18 cellular contexts compared by ENCODE assay signal in the genomic region with DNA sequence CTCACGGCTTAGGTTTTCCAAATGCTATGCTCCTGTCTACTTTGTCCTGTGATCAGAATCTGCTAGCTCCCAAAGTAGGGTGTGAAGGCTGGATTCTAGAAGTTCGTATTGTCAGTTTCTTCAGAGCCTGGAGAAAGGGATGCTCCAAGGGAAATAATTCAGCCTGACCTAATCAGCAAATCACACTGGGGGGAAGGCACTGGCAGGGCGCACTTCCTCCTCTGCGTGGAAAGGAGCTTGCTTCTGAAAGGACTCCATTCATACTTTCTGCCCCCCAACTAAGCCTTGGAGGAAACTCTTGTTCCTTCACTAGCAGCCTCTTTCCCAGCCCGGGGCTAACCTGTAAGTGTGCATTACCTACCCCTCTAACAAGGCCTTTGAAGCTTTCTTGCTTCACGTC.
DNase-seq lines count a peak whose midpoint lies in the region; FAIRE-seq and TF ChIP-seq lines count a peak whose summit lies in the region.
"Had no signal": no experiment of that assay in that cellular context is flagged by ENCODE, and none has a peak within 500 bp of the region (broad histone marks: within the 10 kb centered on the region; RNA-seq: fewer than 3 reads in every experiment).

No MANE protein-coding gene starts in this region.

- H3K36me3 ChIP-seq in endothelial cell of umbilical vein (ENCODE audit: control insufficient read depth in 2 of 2, extremely low read depth in 1 of 2, insufficient read depth in 2 of 2, low read length in 2 of 2): peaks cover 4 to 11% of the 10 kb centered on the region in 2 experiments

- H3K4me2 ChIP-seq in H9 (ENCODE audit: insufficient read depth, insufficient read length, low read length) (no peak overlapping the region), endothelial cell of umbilical vein (ENCODE audit: insufficient read depth, low read length) (no peak overlapping the region)

- no peaks in the 10 kb centered on the region for H3K23me2 ChIP-seq in H9 (ENCODE audit: insufficient read length, low read depth, low read length, poor library complexity, severe bottlenecking)

- no peak overlapping the region for H2BK120ac ChIP-seq in H9 (ENCODE audit: low read depth, low read length, poor library complexity, severe bottlenecking)

- no TSS peak for BruUV-seq in endothelial cell of umbilical vein (replicated peaks; lab: Mats Ljungman, UMichigan)

- H3K4ac ChIP-seq in H9 (ENCODE audit: low read depth, low read length): no peak overlapping the region

- no peak overlapping the region for H3T11ph ChIP-seq in H9 (ENCODE audit: low read length)

- no peak overlapping the region for H3K56ac ChIP-seq in H9 (ENCODE audit: insufficient read length, low read depth, low read length)

- no peak overlapping the region for H2BK20ac ChIP-seq in H9 (ENCODE audit: low read depth, low read length, poor library complexity, severe bottlenecking)

- WGBS in H9 (ENCODE audit: extremely low coverage, insufficient read length, low lambda C conversion rate): no CpG with 5 or more reads among the region's 6 CpGs

- H2AK5ac ChIP-seq in H9 (ENCODE audit: insufficient read length, low read length): no peak overlapping the region

- H3K4me3 Mint-ChIP-seq in H9 (no peak overlapping the region), neural crest cell (no peak overlapping the region)
- no peak overlapping the region for H3K4me3 Mint-ChIP-seq in activated naive CD4-positive, alpha-beta T cell treated with anti-CD3 and anti-CD28 coated beads for 36 hours
- H3K4me3 Mint-ChIP-seq: B cell; CD4-positive, alpha-beta memory T cell; HFFc6 had no signal

- peaks cover 18 to 26% of the 10 kb centered on the region in 2 experiments for H3K4me1 Mint-ChIP-seq in H9
- peaks cover 36% of the 10 kb centered on the region for H3K4me1 Mint-ChIP-seq in neural crest cell
- no peaks in the 10 kb centered on the region for H3K4me1 Mint-ChIP-seq in activated naive CD4-positive, alpha-beta T cell treated with anti-CD3 and anti-CD28 coated beads for 36 hours (ENCODE audit: low read depth)
- H3K4me1 Mint-ChIP-seq: B cell; CD4-positive, alpha-beta memory T cell had no signal

- H3K79me2 ChIP-seq in H9 (ENCODE audit: insufficient read depth, low read length) (no peaks in the 10 kb centered on the region), endothelial cell of umbilical vein (ENCODE audit: control insufficient read depth, insufficient read depth, low read length) (peaks cover 5% of the 10 kb centered on the region)

- peak; percentile 61 for FAIRE-seq in endothelial cell of umbilical vein (lab: Jason Lieb, UNC)
- FAIRE-seq: A204.1, D721Med had no signal

- no peak for TF ChIP-seq POLR2A in endothelial cell of umbilical vein (IDR thresholded peaks at IDR 0.05; ENCODE audit: low read depth, low read length)

- TF ChIP-seq CTCF in H9 (conservative IDR thresholded peaks at IDR 0.05) (no peak), endothelial cell of umbilical vein (IDR thresholded peaks at IDR 0.05; ENCODE audit: extremely low read depth in 1 of 2, insufficient read depth in 1 of 2, low read depth in 1 of 2, low read length in 2 of 2) (no peak), neural crest cell (conservative IDR thresholded peaks at IDR 0.05) (no peak)

- peak overlapping the region in 2 of 3 experiments; percentile 34 to 51; a peak in 3 of 7 replicates for H3K27ac Mint-ChIP-seq in H9
- peak overlapping the region; percentile 92 for H3K27ac Mint-ChIP-seq in neural crest cell (ENCODE audit: unreplicated experiment)
- H3K27ac Mint-ChIP-seq in activated naive CD4-positive, alpha-beta T cell treated with anti-CD3 and anti-CD28 coated beads for 36 hours: no peak overlapping the region
- H3K27ac Mint-ChIP-seq: B cell; CD4-positive, alpha-beta memory T cell; HFFc6 had no signal

- H3K27me3 Mint-ChIP-seq in H9 (ENCODE audit: low read depth) (no peaks in the 10 kb centered on the region), neural crest cell (ENCODE audit: low read depth) (no peaks in the 10 kb centered on the region)
- H3K27me3 Mint-ChIP-seq in activated naive CD4-positive, alpha-beta T cell treated with anti-CD3 and anti-CD28 coated beads for 36 hours (ENCODE audit: low read depth): no peaks in the 10 kb centered on the region
- H3K27me3 Mint-ChIP-seq: B cell; CD4-positive, alpha-beta memory T cell had no signal

- H3K27me3 ChIP-seq in H9 (ENCODE audit: insufficient read depth, low read length): no peaks in the 10 kb centered on the region
- no peaks in the 10 kb centered on the region for H3K27me3 ChIP-seq in endothelial cell of umbilical vein (ENCODE audit: control insufficient read depth in 2 of 2, insufficient read depth in 2 of 2, low read length in 2 of 2)

- no peak overlapping the region for H4K91ac ChIP-seq in H9 (ENCODE audit: insufficient read length, low read depth, low read length)

- no peak overlapping the region for H3K18ac ChIP-seq in H9 (ENCODE audit: insufficient read length, low read depth, low read length)

- no peak overlapping the region for H4K8ac ChIP-seq in H9 (replicated peaks; ENCODE audit: insufficient read length, low read depth, low read length)

- H3K9me1 ChIP-seq in endothelial cell of umbilical vein (replicated peaks; ENCODE audit: control insufficient read depth, extremely low read depth, insufficient read depth, low read length): no peaks in the 10 kb centered on the region

- no peak overlapping the region for H4K5ac ChIP-seq in H9 (ENCODE audit: insufficient read length, low read depth, low read length)

- no peak overlapping the region for H2BK15ac ChIP-seq in H9 (ENCODE audit: low read depth, low read length)

- DNase-seq in COLO829 (ENCODE audit: low spot score) (peak; percentile 34), H9 (no peak), endothelial cell of umbilical vein (ENCODE audit: low read depth, low spot score) (no peak), neural crest cell (ENCODE audit: low read depth, low spot score) (no peak), NCI-H1092 (lab: John Stamatoyannopoulos, UW) (no peak), NCI-H2081 (lab: John Stamatoyannopoulos, UW) (no peak)
- no peak for DNase-seq in activated naive CD4-positive, alpha-beta T cell treated with anti-CD3 and anti-CD28 coated beads for 36 hours
- DNase-seq: CD4-positive, alpha-beta memory T cell; COR-L47; DMS153; DND-41; GDM1; GOT3; HFFc6 had no signal

- H3K79me1 ChIP-seq in H9 (ENCODE audit: insufficient read depth, low read depth, low read length, poor library complexity, severe bottlenecking): no peaks in the 10 kb centered on the region

- H3K4me3 ChIP-seq in endothelial cell of umbilical vein (replicated peaks in 1 of 3; ENCODE audit: insufficient read depth in 1 of 3, low read depth in 1 of 3, low read length in 3 of 3): no peak overlapping the region

- H2BK5ac ChIP-seq in H9 (ENCODE audit: insufficient read length, low read length): no peak overlapping the region

- no peak overlapping the region for H3K23ac ChIP-seq in H9 (ENCODE audit: insufficient read length, low read depth, low read length)

- H2BK12ac ChIP-seq in H9 (ENCODE audit: insufficient read length, low read depth, low read length): no peak overlapping the region

- intact Hi-C loops in endothelial cell of umbilical vein (cut with micrococcal nuclease): no loop called here
- intact Hi-C loops in activated naive CD4-positive, alpha-beta T cell treated with anti-CD3 and anti-CD28 coated beads for 36 hours (cut with micrococcal nuclease): no loop called here

- dilution Hi-C loops in endothelial cell of umbilical vein (cut with MboI; ENCODE audit: extremely low pct_ligation_motif_present, low sequenced_read_pairs): no loop called here

- CTCF ChIA-PET in endothelial cell of umbilical vein (lab: Charles Lee): interaction anchor here (0.6 to 1.9 kb wide), 7 partner anchors 10 to 321 kb away, joined by 3 to 6 read pairs (median 4); no protein-coding TSS in a partner anchor
- CTCF ChIA-PET in activated naive CD4-positive, alpha-beta T cell treated with anti-CD3 and anti-CD28 coated beads for 36 hours (lab: Charles Lee): interaction anchor here (0.9 kb wide), 1 partner anchor 11 kb away, joined by 3 read pairs; no protein-coding TSS in a partner anchor

- POLR2A ChIA-PET in endothelial cell of umbilical vein (lab: Charles Lee): no interaction called here

- H3K9me3 ChIP-seq in H9 (ENCODE audit: control insufficient read depth, low read depth, low read length): no peaks in the 10 kb centered on the region
- H3K9me3 ChIP-seq in endothelial cell of umbilical vein (replicated peaks; ENCODE audit: control insufficient read depth, insufficient read depth, low read length): no peaks in the 10 kb centered on the region

- H3K36me3 Mint-ChIP-seq in H9 (ENCODE audit: insufficient read depth in 1 of 3, low read depth in 3 of 3) (peaks cover 7 to 37% (median 30%) of the 10 kb centered on the region in 3 experiments; a peak in 6 of 7 replicates), neural crest cell (ENCODE audit: low read depth) (peaks cover 6% of the 10 kb centered on the region)
- H3K36me3 Mint-ChIP-seq in activated naive CD4-positive, alpha-beta T cell treated with anti-CD3 and anti-CD28 coated beads for 36 hours (ENCODE audit: low read depth): no peaks in the 10 kb centered on the region
- H3K36me3 Mint-ChIP-seq: CD4-positive, alpha-beta memory T cell had no signal

- H3K9me3 Mint-ChIP-seq in H9: no peaks in the 10 kb centered on the region
- H3K9me3 Mint-ChIP-seq in neural crest cell: peaks cover 4% of the 10 kb centered on the region
- no peaks in the 10 kb centered on the region for H3K9me3 Mint-ChIP-seq in activated naive CD4-positive, alpha-beta T cell treated with anti-CD3 and anti-CD28 coated beads for 36 hours
- H3K9me3 Mint-ChIP-seq: CD4-positive, alpha-beta memory T cell; HFFc6 had no signal

- no peak overlapping the region for H2AFZ ChIP-seq in H9 (ENCODE audit: low read length)
- H2AFZ ChIP-seq in endothelial cell of umbilical vein (ENCODE audit: low read depth, low read length): no peak overlapping the region

- H4K20me1 ChIP-seq in H9 (ENCODE audit: control insufficient read depth, insufficient read depth, insufficient read length) (no peaks in the 10 kb centered on the region), endothelial cell of umbilical vein (replicated peaks; ENCODE audit: control insufficient read depth, extremely low read depth, insufficient read depth, low read length) (no peaks in the 10 kb centered on the region)

- no peak overlapping the region for H3K14ac ChIP-seq in H9 (ENCODE audit: insufficient read depth, low read length)

- H3K27ac ChIP-seq in H9 (ENCODE audit: insufficient read length, low read depth, low read length): no peak overlapping the region
- no peak overlapping the region for H3K27ac ChIP-seq in endothelial cell of umbilical vein (ENCODE audit: insufficient read depth, low read depth, low read length)
- H3K27ac ChIP-seq: C4-2B had no signal

- H3K9ac ChIP-seq in H9 (ENCODE audit: extremely low read depth, insufficient read length, low read length): no peak overlapping the region
- no peak overlapping the region for H3K9ac ChIP-seq in endothelial cell of umbilical vein (replicated peaks; ENCODE audit: extremely low read depth, insufficient read depth, low read length)

- H3K4me1 ChIP-seq in H9 (ENCODE audit: insufficient read depth, low read length): peaks cover 4% of the 10 kb centered on the region; the same call in 1 of the 2 replicates
- H3K4me1 ChIP-seq in endothelial cell of umbilical vein (ENCODE audit: control insufficient read depth, extremely low read depth, insufficient read depth, low read length): peaks cover 14% of the 10 kb centered on the region

TF ChIP-seq in endothelial cell of umbilical vein, 7 proteins besides CTCF, POLR2A, EP300 and RAD21 (continues in another document):
- no peak for TF ChIP-seq MYC (IDR thresholded peaks at IDR 0.05; ENCODE audit: low read depth, low read length)
